14 cellular contexts compared by ENCODE assay signal in genomic region chr5:75167345-75167744, GRCh38.
DNase-seq lines count a peak whose midpoint lies in the region; ATAC-seq and TF ChIP-seq lines count a peak whose summit lies in the region.
"Had no signal": no experiment of that assay in that cellular context is flagged by ENCODE, and none has a peak within 500 bp of the region (broad histone marks: within the 10 kb centered on the region; RNA-seq: fewer than 3 reads in every experiment).

No MANE protein-coding gene starts in this region.

- no peaks in the 10 kb centered on the region for H4K20me1 ChIP-seq in GM23248 (ENCODE audit: insufficient read depth)

- CTCF ChIA-PET in AG04450 (lab: Charles Lee): no interaction called here

- H3K27me3 ChIP-seq in AG04450 (ENCODE audit: control insufficient read depth, insufficient read depth, low read length) (no peaks in the 10 kb centered on the region), GM23248 (replicated peaks; ENCODE audit: insufficient read depth) (no peaks in the 10 kb centered on the region), left ventricle myocardium inferior (ENCODE audit: low read depth) (no peaks in the 10 kb centered on the region)

- H2AFZ ChIP-seq in GM23248: no peak overlapping the region

- no peaks in the 10 kb centered on the region for H3K27me3 Mint-ChIP-seq in activated CD4-positive, alpha-beta T cell treated with anti-CD3 and anti-CD28 coated beads, Interleukin-2, amount 10 ng/mL, durations not matched to agents 24 days and 14 days

- H3K27ac ChIP-seq in AG04450 (ENCODE audit: low read depth, low read length) (no peak overlapping the region), GM23248 (no peak overlapping the region), left ventricle myocardium inferior (replicated peaks) (no peak overlapping the region)
- H3K27ac ChIP-seq: VCaP had no signal

- no peaks in the 10 kb centered on the region for H3K4me1 Mint-ChIP-seq in activated CD4-positive, alpha-beta T cell treated with anti-CD3 and anti-CD28 coated beads, Interleukin-2, amount 10 ng/mL, durations not matched to agents 24 days and 14 days
- H3K4me1 Mint-ChIP-seq: CD4-positive, alpha-beta memory T cell; immature natural killer cell had no signal

- H3K4me3 ChIP-seq in AG04450 (ENCODE audit: low read depth, low read length) (no peak overlapping the region), GM23248 (no peak overlapping the region), fibroblast of pulmonary artery (replicated peaks; ENCODE audit: low read depth, low read length) (no peak overlapping the region), left ventricle myocardium inferior (no peak overlapping the region)

- POLR2A ChIA-PET in AG04450 (lab: Yijun Ruan, JAX): no interaction called here

- H3K9me3 ChIP-seq in AG04450 (ENCODE audit: control insufficient read depth, insufficient read depth, low read length) (no peaks in the 10 kb centered on the region), GM23248 (ENCODE audit: low read depth) (no peaks in the 10 kb centered on the region), left ventricle myocardium inferior (replicated peaks) (no peaks in the 10 kb centered on the region)

- H3K79me2 ChIP-seq in GM23248 (ENCODE audit: insufficient read depth): no peaks in the 10 kb centered on the region

- in situ Hi-C loops in GM23248 (cut with MboI): no loop called here

- peak; percentile 31 for TF ChIP-seq CTCF in AG04450 (IDR thresholded peaks at IDR 0.05; ENCODE audit: low read depth, low read length)
- peak; percentile 15 for TF ChIP-seq CTCF in fibroblast of pulmonary artery (IDR thresholded peaks at IDR 0.05; ENCODE audit: low read length, missing control alignments)
- TF ChIP-seq CTCF in left ventricle myocardium inferior (IDR thresholded peaks at IDR 0.05; ENCODE audit: borderline replicate concordance): no peak

- H3K9ac ChIP-seq in GM23248: no peak overlapping the region

- H3K4me3 Mint-ChIP-seq in activated CD4-positive, alpha-beta T cell treated with anti-CD3 and anti-CD28 coated beads, Interleukin-2, amount 10 ng/mL, durations not matched to agents 24 days and 14 days: no peak overlapping the region
- H3K4me3 Mint-ChIP-seq: CD4-positive, alpha-beta memory T cell; immature natural killer cell had no signal

- H3K9me2 ChIP-seq in GM23248 (ENCODE audit: insufficient read depth): no peaks in the 10 kb centered on the region

- no peak overlapping the region for H3K27ac Mint-ChIP-seq in activated CD4-positive, alpha-beta T cell treated with anti-CD3 and anti-CD28 coated beads, Interleukin-2, amount 10 ng/mL, durations not matched to agents 24 days and 14 days
- H3K27ac Mint-ChIP-seq: CD4-positive, alpha-beta memory T cell; immature natural killer cell had no signal

- no peaks in the 10 kb centered on the region for H3K36me3 Mint-ChIP-seq in activated CD4-positive, alpha-beta T cell treated with anti-CD3 and anti-CD28 coated beads, Interleukin-2, amount 10 ng/mL, durations not matched to agents 24 days and 14 days (ENCODE audit: low read depth)
- H3K36me3 Mint-ChIP-seq: CD4-positive, alpha-beta memory T cell; immature natural killer cell had no signal

- DNase-seq in AG04450 (ENCODE audit: low read depth, low spot score): no peak
- peak; percentile 17 for DNase-seq in GM23248
- peak; percentile 3 for DNase-seq in RPMI7951 (ENCODE audit: low read depth)
- peak; percentile 1 for DNase-seq in fibroblast of pulmonary artery (ENCODE audit: low read depth)
- DNase-seq in left ventricle myocardium inferior: no peak
- DNase-seq in activated CD4-positive, alpha-beta T cell treated with anti-CD3 and anti-CD28 coated beads, Interleukin-2, amount 10 ng/mL, durations not matched to agents 24 days and 14 days: no peak
- no peak for DNase-seq in DMS153 (lab: John Stamatoyannopoulos, UW)
- DNase-seq: activated gamma-delta T cell; CD4-positive, alpha-beta memory T cell; immature natural killer cell; NCI-H1436 treated with DMSO at 0.1 percent for 48 hours; stimulated activated CD4-positive, alpha-beta T cell treated with anti-CD3 and anti-CD28 coated beads, Interleukin-2, amount 100 ng/mL, for 24 hours had no signal

- H3F3A ChIP-seq in GM23248 (ENCODE audit: insufficient read depth): no peaks in the 10 kb centered on the region

- H3K4me1 ChIP-seq in GM23248 (ENCODE audit: insufficient read depth) (no peaks in the 10 kb centered on the region), left ventricle myocardium inferior (no peaks in the 10 kb centered on the region)

- no peak overlapping the region for H3K4me2 ChIP-seq in GM23248 (ENCODE audit: unreplicated experiment)

- H3K36me3 ChIP-seq in GM23248 (ENCODE audit: low read depth) (no peaks in the 10 kb centered on the region), left ventricle myocardium inferior (no peaks in the 10 kb centered on the region)

- intact Hi-C loops in left ventricle myocardium inferior (cut with micrococcal nuclease): no loop called here
- intact Hi-C loops in activated CD4-positive, alpha-beta T cell treated with anti-CD3 and anti-CD28 coated beads, Interleukin-2, amount 10 ng/mL, durations not matched to agents 24 days and 14 days (cut with micrococcal nuclease): no loop called here

- H3K9me3 Mint-ChIP-seq in activated CD4-positive, alpha-beta T cell treated with anti-CD3 and anti-CD28 coated beads, Interleukin-2, amount 10 ng/mL, durations not matched to agents 24 days and 14 days: peaks cover 2% of the 10 kb centered on the region

- ATAC-seq in HG03095 (IDR thresholded peaks at IDR 0.05; ENCODE audit: unreplicated experiment): no peak

Comparison
In these comparisons a context has a peak if more than half of its experiments do, and no peak if none do; other contexts are left out.
1. DNase-seq: peak in GM23248 (single experiment), RPMI7951 (single experiment) and fibroblast of pulmonary artery (single experiment); none in AG04450 (single experiment), left ventricle myocardium inferior (single experiment), activated CD4-positive, alpha-beta T cell treated with anti-CD3 and anti-CD28 coated beads, Interleukin-2, amount 10 ng/mL, durations not matched to agents 24 days and 14 days (single experiment) and DMS153 (single experiment).